8 cellular contexts compared by ENCODE assay signal in genomic region chr13:102773441-102774209, GRCh38. TPM values are rescaled to one million over a fixed set of nuclear protein-coding genes. Genes with fewer than 3 reads are reported as not detected.
DNase-seq lines count a peak whose midpoint lies in the region; ATAC-seq, FAIRE-seq and TF ChIP-seq lines count a peak whose summit lies in the region.

TEX30 (minus strand) TSS chr13:102773786; CDS start chr13:102770026, 3,760 bp downstream.

- H3K9ac ChIP-seq in astrocyte (ENCODE audit: low read length): peak within 1 kb of the TSS; percentile 82

- TF ChIP-seq CTCF in astrocyte (IDR thresholded peaks at IDR 0.05; ENCODE audit: insufficient read depth, low read depth, low read length): no peak

- under 1% methylated on average over 85 of the region's 85 CpGs for WGBS in right cardiac atrium
- 1 to 2% methylated on average over 83 to 85 of the region's 85 CpGs for WGBS in aorta, 2 donors

- ATAC-seq in GM18502 (IDR thresholded peaks at IDR 0.05; ENCODE audit: poor library complexity, unreplicated experiment) (peak; percentile 91), HG02852 (IDR thresholded peaks at IDR 0.05; ENCODE audit: unreplicated experiment) (peak; percentile 89), right cardiac atrium (peak; percentile 100), aorta (ENCODE audit: low FRiP score) (peak; percentile 99)

- H3K4me2 ChIP-seq in astrocyte (ENCODE audit: low read length): peak within 1 kb of the TSS; percentile 87

- peak within 1 kb of the TSS; percentile 76 for H3K27ac ChIP-seq in astrocyte (ENCODE audit: low read depth, low read length)
- H3K27ac ChIP-seq in right cardiac atrium (ENCODE audit: low read length): peak within 1 kb of the TSS; percentile 67
- peak within 1 kb of the TSS in 1 of 2 donors; percentile 70 for H3K27ac ChIP-seq in aorta (ENCODE audit: low read depth in 1 of 2, low read length in 2 of 2)

- peak; percentile 91 for DNase-seq in NCI-H146 (lab: John Stamatoyannopoulos, UW)
- DNase-seq in T-helper 2 cell treated with Interferon-gamma antibody and Interleukin-4, amounts not matched to agents 5 μg/mL and 100 μg/mL, for 36 hours (ENCODE audit: low spot score): peak; percentile 92
- peak; percentile 69 for DNase-seq in astrocyte (ENCODE audit: low read depth)
- DNase-seq in right cardiac atrium: peak; percentile 89 to 95 (median 94)
- DNase-seq in renal cortical epithelial cell (ENCODE audit: low read depth): peak; percentile 50
- DNase-seq in aorta: peak; percentile 89 to 95

- peak within 1 kb of the TSS; percentile 98 for H2AFZ ChIP-seq in astrocyte (ENCODE audit: low read depth, low read length)

- no peaks in the 10 kb centered on the region for H4K20me1 ChIP-seq in astrocyte (ENCODE audit: insufficient read depth, low read length)

- peaks cover 55% of the 10 kb centered on the region for H3K4me1 Mint-ChIP-seq in T-helper 2 cell treated with Interferon-gamma antibody and Interleukin-4, amounts not matched to agents 5 μg/mL and 100 μg/mL, for 36 hours (ENCODE audit: low read depth)
- peaks cover 3% of the 10 kb centered on the region for H3K4me1 Mint-ChIP-seq in astrocyte (ENCODE audit: low read depth, unreplicated experiment)

- H3K9me3 ChIP-seq in astrocyte (ENCODE audit: insufficient read depth, low read depth, low read length): no peaks in the 10 kb centered on the region
- H3K9me3 ChIP-seq in right cardiac atrium (ENCODE audit: control insufficient read depth, low read length): no peaks in the 10 kb centered on the region
- H3K9me3 ChIP-seq in aorta (ENCODE audit: control insufficient read depth, low read length): no peaks in the 10 kb centered on the region

- H3K27me3 Mint-ChIP-seq in T-helper 2 cell treated with Interferon-gamma antibody and Interleukin-4, amounts not matched to agents 5 μg/mL and 100 μg/mL, for 36 hours (ENCODE audit: low read depth): no peaks in the 10 kb centered on the region
- peaks cover 2% of the 10 kb centered on the region for H3K27me3 Mint-ChIP-seq in astrocyte (ENCODE audit: low read depth, unreplicated experiment)

- H3K27me3 ChIP-seq in astrocyte (ENCODE audit: insufficient read depth, low read length): no peaks in the 10 kb centered on the region
- no peaks in the 10 kb centered on the region for H3K27me3 ChIP-seq in right cardiac atrium (ENCODE audit: control insufficient read depth, insufficient read depth)
- no peaks in the 10 kb centered on the region for H3K27me3 ChIP-seq in aorta (ENCODE audit: control insufficient read depth in 1 of 2, insufficient read depth in 2 of 2, low read length in 1 of 2)

- peak within 1 kb of the TSS; percentile 84 for H3K4me3 ChIP-seq in astrocyte (ENCODE audit: insufficient read depth, low read depth, low read length)
- peak within 1 kb of the TSS; percentile 78 for H3K4me3 ChIP-seq in right cardiac atrium (ENCODE audit: low read length)
- peak within 1 kb of the TSS; percentile 66 to 73 for H3K4me3 ChIP-seq in aorta (ENCODE audit: low read length in 2 of 2)

- H3K36me3 Mint-ChIP-seq in T-helper 2 cell treated with Interferon-gamma antibody and Interleukin-4, amounts not matched to agents 5 μg/mL and 100 μg/mL, for 36 hours (ENCODE audit: low read depth): peaks cover 31% of the 10 kb centered on the region
- no peaks in the 10 kb centered on the region for H3K36me3 Mint-ChIP-seq in astrocyte (ENCODE audit: low read depth, unreplicated experiment)

- peaks cover 17% of the 10 kb centered on the region for H3K79me2 ChIP-seq in astrocyte (ENCODE audit: insufficient read depth, low read length)

- peak within 1 kb of the TSS; percentile 94 for H3K4me3 Mint-ChIP-seq in T-helper 2 cell treated with Interferon-gamma antibody and Interleukin-4, amounts not matched to agents 5 μg/mL and 100 μg/mL, for 36 hours
- peak within 1 kb of the TSS; percentile 88 for H3K4me3 Mint-ChIP-seq in astrocyte (ENCODE audit: unreplicated experiment)

- FAIRE-seq in astrocyte (lab: Jason Lieb, UNC): no peak

- H3K36me3 ChIP-seq in astrocyte (ENCODE audit: insufficient read depth, low read length) (no peaks in the 10 kb centered on the region), aorta (ENCODE audit: control insufficient read depth in 1 of 2, insufficient read depth in 2 of 2, low read length in 1 of 2) (no peaks in the 10 kb centered on the region)

- H3K27ac Mint-ChIP-seq in T-helper 2 cell treated with Interferon-gamma antibody and Interleukin-4, amounts not matched to agents 5 μg/mL and 100 μg/mL, for 36 hours: peak within 1 kb of the TSS; percentile 93
- H3K27ac Mint-ChIP-seq in astrocyte (ENCODE audit: unreplicated experiment): peak within 1 kb of the TSS; percentile 78

- H3K4me1 ChIP-seq in astrocyte (ENCODE audit: insufficient read depth, low read length) (peaks cover 5% of the 10 kb centered on the region), right cardiac atrium (ENCODE audit: control insufficient read depth, insufficient read depth, low read length) (peaks cover 3% of the 10 kb centered on the region), aorta (ENCODE audit: control insufficient read depth in 1 of 2, insufficient read depth in 2 of 2, low read length in 2 of 2) (no peaks in the 10 kb centered on the region)

- peaks cover 5% of the 10 kb centered on the region for H3K9me3 Mint-ChIP-seq in T-helper 2 cell treated with Interferon-gamma antibody and Interleukin-4, amounts not matched to agents 5 μg/mL and 100 μg/mL, for 36 hours
- peaks cover 3% of the 10 kb centered on the region for H3K9me3 Mint-ChIP-seq in astrocyte (ENCODE audit: unreplicated experiment)

- intact Hi-C loops in right cardiac atrium (cut with DNase I) (loop anchor here in 1 of 4 donors (10.0 kb wide), 1 partner anchor 71 kb away; the partner anchor contains the start of gene ERCC5), aorta (cut with DNase I) (loop anchor here (1.0 to 10.0 kb wide), 5 partner anchors 25 to 179 kb away; partner anchors contain the start of genes TPP2 (in 2 of the 2), BIVM (in 1 of the 2) and POGLUT2 (in 1 of the 2))

RNA-seq across cellular contexts. Expression of gene TEX30, which starts in this region (rescaled TPM):
- total RNA-seq in astrocyte: 5.7 and 5.8 TPM in 2 replicates
- total RNA-seq in right cardiac atrium: 1 to 10 TPM; 7.4 to 10.0 (median 9.4) TPM
- 13.7 TPM for polyA plus RNA-seq in right cardiac atrium
- 16.0 and 37.0 TPM in 2 replicates for total RNA-seq in renal cortical epithelial cell
- 1 to 10 TPM; 5.0 to 7.5 TPM for total RNA-seq in aorta
- polyA plus RNA-seq in aorta: 10 to 100 TPM in 1 of 2 donors, 1 to 10 TPM in 1; 7.5 to 10.5 TPM
